Comparison of ENCODE assay signal across 8 cellular contexts in genomic region chr12:9447791-9448614, GRCh38.
DNase-seq lines count a peak whose midpoint lies in the region; ATAC-seq and TF ChIP-seq lines count a peak whose summit lies in the region.
"Not testable (repeated sequence)": the region's sequence is repeated elsewhere in the genome, so short reads cannot be mapped to it uniquely, and the experiment has no call there.

No MANE protein-coding gene starts in this region.

- not testable (repeated sequence) for H3K36me3 Mint-ChIP-seq in activated T-helper 17 cell treated with anti-CD3 and anti-CD28 coated beads, Interleukin-2, amount 50 U/mL, for 72 hours (ENCODE audit: low read depth); nephron progenitor cell (ENCODE audit: low read depth)

- TF ChIP-seq CTCF in LNCaP clone FGC (IDR thresholded peaks at IDR 0.05; ENCODE audit: control insufficient read depth, extremely low read depth, insufficient read depth); RWPE1 (conservative IDR thresholded peaks at IDR 0.05; ENCODE audit: low read depth); nephron progenitor cell (IDR thresholded peaks at IDR 0.05): not testable (repeated sequence)

- H3K27ac ChIP-seq in RWPE1 = peak overlapping the region; percentile 64

- not testable (repeated sequence) for H3K27me3 Mint-ChIP-seq in activated T-helper 17 cell treated with anti-CD3 and anti-CD28 coated beads, Interleukin-2, amount 50 U/mL, for 72 hours; nephron progenitor cell (ENCODE audit: low read depth, poor library complexity)

- CTCF ChIA-PET in RWPE1 (lab: Yijun Ruan, JAX) = not testable (repeated sequence)

- H3K4me3 ChIP-seq in LNCaP clone FGC (ENCODE audit: low read depth, low read length) = peak overlapping the region; percentile 69

- H3K27ac Mint-ChIP-seq in activated T-helper 17 cell treated with anti-CD3 and anti-CD28 coated beads, Interleukin-2, amount 50 U/mL, for 72 hours = peak overlapping the region; percentile 99
- H3K27ac Mint-ChIP-seq in nephron progenitor cell = peak overlapping the region; percentile 98

- peak; percentile 88 for ATAC-seq in activated T-helper 17 cell treated with anti-CD3 and anti-CD28 coated beads, Interleukin-2, amount 50 U/mL, for 72 hours (replicated peaks)

- POLR2A ChIA-PET in RWPE1 (lab: Yijun Ruan, JAX; ENCODE audit: low non-redundant PET) = not testable (repeated sequence)

- H3K9me3 Mint-ChIP-seq in activated T-helper 17 cell treated with anti-CD3 and anti-CD28 coated beads, Interleukin-2, amount 50 U/mL, for 72 hours; nephron progenitor cell: not testable (repeated sequence)

- peak; percentile 96 for DNase-seq in ELF-1 (ENCODE audit: low read depth, low spot score)
- DNase-seq in H4 (ENCODE audit: low spot score) = peak; percentile 77
- peak; percentile 50 for DNase-seq in LNCaP clone FGC (ENCODE audit: low read depth)
- peak; percentile 71 for DNase-seq in RWPE1 (ENCODE audit: low spot score)
- DNase-seq in fibroblast of the conjunctiva (ENCODE audit: low read depth) = peak; percentile 55
- peak; percentile 91 for DNase-seq in nephron progenitor cell
- peak; percentile 88 for DNase-seq in stimulated activated naive CD4-positive, alpha-beta T cell treated with Interleukin-2 at 50 U/mL for 16 hours (lab: John Stamatoyannopoulos, UW)

- peaks cover 15% of the 10 kb centered on the region for H3K4me1 Mint-ChIP-seq in activated T-helper 17 cell treated with anti-CD3 and anti-CD28 coated beads, Interleukin-2, amount 50 U/mL, for 72 hours
- peaks cover 21% of the 10 kb centered on the region for H3K4me1 Mint-ChIP-seq in nephron progenitor cell

- H3K4me3 Mint-ChIP-seq in activated T-helper 17 cell treated with anti-CD3 and anti-CD28 coated beads, Interleukin-2, amount 50 U/mL, for 72 hours = peak overlapping the region; percentile 100
- H3K4me3 Mint-ChIP-seq in nephron progenitor cell = peak overlapping the region; percentile 95

Comparison
In these comparisons a context has a peak if more than half of its experiments do, and no peak if none do; other contexts are left out.
1. Peak in every context shown above with its lines: DNase-seq, ATAC-seq, H3K4me3 ChIP-seq and H3K27ac ChIP-seq.